Comparison of ENCODE assay signal across 8 cellular contexts in genomic region chr11:64923944-64924909, GRCh38.
A peak's percentile ranks its signal among the peaks of the same experiment; 100 is the strongest.
DNase-seq lines count a peak whose midpoint lies in the region; ATAC-seq lines count a peak whose summit lies in the region.

Gene PPP2R5B, plus strand, starts transcription at chr11:64924689. Its CDS starts 1,046 bp downstream, at chr11:64925735.

- peak; percentile 88 for ATAC-seq in GM19035 (IDR thresholded peaks at IDR 0.05; ENCODE audit: unreplicated experiment)
- peak; percentile 87 for ATAC-seq in HG03354 (IDR thresholded peaks at IDR 0.05; ENCODE audit: poor library complexity, severe bottlenecking, unreplicated experiment)

- peak; percentile 98 for DNase-seq in AG08395 (ENCODE audit: low spot score)
- peak; percentile 91 to 92 for DNase-seq in NCI-H446 (lab: John Stamatoyannopoulos, UW)
- peak; percentile 86 for DNase-seq in activated CD4-positive, CD25-positive, alpha-beta regulatory T cell treated with anti-CD3 and anti-CD28 coated beads, Interleukin-2, amount 50 U/mL, for 16 hours (ENCODE audit: low read depth, low spot score)
- DNase-seq in central memory CD4-positive, alpha-beta T cell, result peak; percentile 90
- peak; percentile 94 for DNase-seq in inferior parietal cortex (ENCODE audit: extremely low spot score)
- peak; percentile 70 for DNase-seq in smooth muscle cell of the brain vasculature (ENCODE audit: low read depth, low spot score)

Comparison
In these comparisons a context has a peak if more than half of its experiments do, and no peak if none do; other contexts are left out.
1. Peak in every context shown above with its lines: DNase-seq and ATAC-seq.